In genomic region chr10:89278034-89278535, GRCh38 we compare ENCODE assay signal across 8 cellular contexts. TPM values are rescaled to one million over a fixed set of nuclear protein-coding genes. Genes with fewer than 3 reads are reported as not detected.
DNase-seq lines count a peak whose midpoint lies in the region; ATAC-seq and TF ChIP-seq lines count a peak whose summit lies in the region.

No MANE protein-coding gene starts in this region.

- no TSS peak for BruUV-seq in Caco-2 (replicated peaks; lab: Mats Ljungman, UMichigan)

- peaks cover 15% of the 10 kb centered on the region for H3K4me1 Mint-ChIP-seq in Caco-2 (ENCODE audit: low read depth, unreplicated experiment)
- H3K4me1 Mint-ChIP-seq in progenitor cell of endocrine pancreas (ENCODE audit: low read depth): peaks cover 6% of the 10 kb centered on the region

- H3K4me3 Mint-ChIP-seq in Caco-2 (ENCODE audit: unreplicated experiment) (no peak overlapping the region), progenitor cell of endocrine pancreas (ENCODE audit: low read depth) (no peak overlapping the region)

- POLR2A ChIA-PET in Caco-2 (lab: Charles Lee): interaction anchor here (0.5 kb wide), 1 partner anchor 10 kb away, joined by 3 read pairs; no protein-coding TSS in a partner anchor

- no peaks in the 10 kb centered on the region for H3K9me3 ChIP-seq in Caco-2

- in situ Hi-C loops in SK-MEL-5 (cut with HindIII; ENCODE audit: low pct_unique_long_range_greater_than_20kb, low sequenced_read_pairs): no loop called here

- H3K27me3 Mint-ChIP-seq in Caco-2 (ENCODE audit: insufficient read depth, unreplicated experiment): no peaks in the 10 kb centered on the region
- H3K27me3 Mint-ChIP-seq in progenitor cell of endocrine pancreas: peaks cover 7% of the 10 kb centered on the region

- DNase-seq in Caco-2 (peak in 1 of 2 experiments; percentile 33), SK-MEL-5 (ENCODE audit: low read depth, low spot score) (peak; percentile 76), foreskin fibroblast (peak; percentile 95 to 97), progenitor cell of endocrine pancreas (ENCODE audit: low spot score, unreplicated experiment) (no peak), globus pallidus (ENCODE audit: low spot score) (no peak), NCI-H69 (lab: John Stamatoyannopoulos, UW) (no peak)

- no peak for TF ChIP-seq CTCF in Caco-2 (IDR thresholded peaks at IDR 0.05; ENCODE audit: insufficient read depth in 1 of 2, low read depth in 1 of 2, low read length in 1 of 2, severe bottlenecking in 1 of 2, unreplicated experiment in 1 of 2)
- TF ChIP-seq CTCF in foreskin fibroblast (IDR thresholded peaks at IDR 0.05; ENCODE audit: low read depth, low read length): no peak
- no peak for TF ChIP-seq CTCF in progenitor cell of endocrine pancreas (IDR thresholded peaks at IDR 0.05; ENCODE audit: unreplicated experiment)

- H3K36me3 Mint-ChIP-seq in Caco-2 (ENCODE audit: insufficient read depth, unreplicated experiment) (no peaks in the 10 kb centered on the region), progenitor cell of endocrine pancreas (ENCODE audit: insufficient read depth) (no peaks in the 10 kb centered on the region)

- peak overlapping the region; percentile 34 for H3K27ac Mint-ChIP-seq in Caco-2 (ENCODE audit: unreplicated experiment)
- peak overlapping the region; percentile 85 for H3K27ac Mint-ChIP-seq in progenitor cell of endocrine pancreas

- intact Hi-C loops in Caco-2 (cut with micrococcal nuclease; ENCODE audit: unreplicated experiment): no loop called here

- no peaks in the 10 kb centered on the region for H3K36me3 ChIP-seq in Caco-2 (ENCODE audit: control insufficient read depth, insufficient read depth, low read length)

- peaks cover 11% of the 10 kb centered on the region for H3K4me1 ChIP-seq in Caco-2

- CTCF ChIA-PET in Caco-2 (lab: Charles Lee): no interaction called here

- H3K9me3 Mint-ChIP-seq in Caco-2 (ENCODE audit: unreplicated experiment) (no peaks in the 10 kb centered on the region), progenitor cell of endocrine pancreas (ENCODE audit: low read depth) (no peaks in the 10 kb centered on the region)

- H3K4me3 ChIP-seq in Caco-2 (ENCODE audit: low read depth, low read length) (no peak overlapping the region), foreskin fibroblast (ENCODE audit: low read depth in 1 of 2, low read length in 2 of 2) (no peak overlapping the region)

- ATAC-seq in GM21717 (IDR thresholded peaks at IDR 0.05; ENCODE audit: unreplicated experiment): no peak
- no peak for ATAC-seq in GM19351 (IDR thresholded peaks at IDR 0.05; ENCODE audit: unreplicated experiment)

- no peaks in the 10 kb centered on the region for H3K27me3 ChIP-seq in Caco-2 (replicated peaks; ENCODE audit: control insufficient read depth, insufficient read depth, low read length)

RNA-seq across cellular contexts. Expression of gene IFIT2, which starts 23.8 kb away (rescaled TPM):
- total RNA-seq in Caco-2 (2022): 0.43 and 0.56 TPM in 2 replicates
- 1.7 and 2.0 TPM in 2 replicates for total RNA-seq in SK-MEL-5 (2014; rRNA removed; shearing (Covaris generic))
- polyA plus RNA-seq in SK-MEL-5 (2015; cell fraction: cytosol; rRNA removed): 1.3 and 1.5 TPM in 2 replicates
- 0.49 and 0.61 TPM in 2 replicates for polyA plus RNA-seq in SK-MEL-5 (2015; cell fraction: nucleus; rRNA removed)
- total RNA-seq in progenitor cell of endocrine pancreas: not detected in 2 replicates

RNA-seq across cellular contexts. Expression of gene LIPA, which starts 26.5 kb away (rescaled TPM):
- total RNA-seq in Caco-2 (2022) (18.8 and 20.4 TPM in 2 replicates), progenitor cell of endocrine pancreas (17.0 and 19.5 TPM in 2 replicates)
- total RNA-seq in SK-MEL-5 (2014; rRNA removed; shearing (Covaris generic)): 68.2 and 76.1 TPM in 2 replicates
- 60.6 and 66.2 TPM in 2 replicates for polyA plus RNA-seq in SK-MEL-5 (2015; cell fraction: cytosol; rRNA removed)
- 7.4 and 13.7 TPM in 2 replicates for polyA plus RNA-seq in SK-MEL-5 (2015; cell fraction: nucleus; rRNA removed)

RNA-seq across cellular contexts. Expression of gene IFIT3, which starts 49.7 kb away (rescaled TPM):
- 1.5 and 1.8 TPM in 2 replicates for total RNA-seq in Caco-2 (2022)
- total RNA-seq in SK-MEL-5 (2014; rRNA removed; shearing (Covaris generic)): 4.5 and 5.0 TPM in 2 replicates
- polyA plus RNA-seq in SK-MEL-5 (2015; cell fraction: cytosol; rRNA removed): 4.9 and 5.1 TPM in 2 replicates
- 1.3 and 1.6 TPM in 2 replicates for polyA plus RNA-seq in SK-MEL-5 (2015; cell fraction: nucleus; rRNA removed)
- total RNA-seq in progenitor cell of endocrine pancreas: 0.16 TPM in 1 of 2 replicates, not detected in the other

Comparison
In these comparisons a context has a peak if more than half of its experiments do, and no peak if none do; other contexts are left out.
1. DNase-seq: peak in SK-MEL-5 (single experiment) and foreskin fibroblast (2 of 2); none in progenitor cell of endocrine pancreas (single experiment), globus pallidus (single experiment) and NCI-H69 (single experiment).